1 cellular context compared by ENCODE assay signal in genomic region chr16:10317425-10318001, GRCh38.
TF ChIP-seq lines count a peak whose summit lies in the region.

No MANE protein-coding gene starts in this region.

TF ChIP-seq in HepG2, 621 proteins besides CTCF, POLR2A, EP300 and RAD21 (continued from another document):
- TF ChIP-seq RERE (CRISPR knock-in tag; IDR thresholded peaks at IDR 0.05; ENCODE audit: low read depth) (no peak), ATF7-NPFF (CRISPR knock-in tag; IDR thresholded peaks at IDR 0.05; ENCODE audit: low read depth) (no peak), ZNF770 (CRISPR knock-in tag; IDR thresholded peaks at IDR 0.05) (peak; percentile 75), ZBTB2 (CRISPR knock-in tag; IDR thresholded peaks at IDR 0.05; ENCODE audit: low read depth) (no peak), BORCS8-MEF2B (CRISPR knock-in tag; IDR thresholded peaks at IDR 0.05) (no peak), MTF2 (CRISPR knock-in tag; IDR thresholded peaks at IDR 0.05; ENCODE audit: borderline replicate concordance) (peak; percentile 1; the same call in 1 of the 2 replicates), ZNF335 (CRISPR knock-in tag; IDR thresholded peaks at IDR 0.05) (no peak)
